11 cellular contexts compared by ENCODE assay signal in genomic region chr14:77882098-77882497, GRCh38.
DNase-seq lines count a peak whose midpoint lies in the region; ATAC-seq, FAIRE-seq and TF ChIP-seq lines count a peak whose summit lies in the region.
"Had no signal": no experiment of that assay in that cellular context is flagged by ENCODE, and none has a peak within 500 bp of the region (broad histone marks: within the 10 kb centered on the region; RNA-seq: fewer than 3 reads in every experiment).

No MANE protein-coding gene starts in this region.

- H3K27me3 ChIP-seq in HepG2 (ENCODE audit: control insufficient read depth in 1 of 2, insufficient read depth in 2 of 2, low read length in 2 of 2) (no peaks in the 10 kb centered on the region), right lobe of liver (no peaks in the 10 kb centered on the region), right cardiac atrium (ENCODE audit: control insufficient read depth, insufficient read depth) (no peaks in the 10 kb centered on the region)

- DNase-seq in HepG2 (ENCODE audit: low spot score) (no peak), right lobe of liver (no peak), RPMI7951 (ENCODE audit: low read depth) (peak; percentile 3), right cardiac atrium (peak; percentile 38 to 82 (median 76)), mucosa of gallbladder (ENCODE audit: low spot score) (no peak), middle frontal gyrus (ENCODE audit: extremely low spot score, low spot score) (no peak)
- no peak for DNase-seq in stimulated activated CD4-positive, alpha-beta T cell treated with anti-CD3 and anti-CD28 coated beads, Interleukin-4, amount 100 ng/mL, for 1 hour
- DNase-seq: activated CD4-positive, alpha-beta T cell treated with anti-CD3 and anti-CD28 coated beads, Interleukin-2, amount 50 U/mL, for 1 hour had no signal

- ATAC-seq in HepG2 (no peak), right lobe of liver (no peak), right cardiac atrium (peak; percentile 41 to 65), HG02885 (IDR thresholded peaks at IDR 0.05; ENCODE audit: poor library complexity, unreplicated experiment) (no peak)

- POLR2A ChIA-PET in HepG2 (lab: Yijun Ruan, JAX) = no interaction called here

- CTCF ChIA-PET in HepG2 (lab: Yijun Ruan, JAX; ENCODE audit: low intra/inter-chr PET ratio, low total read pairs) = no interaction called here

- no TSS peak for BruUV-seq in HepG2 (replicated peaks; lab: Mats Ljungman, UMichigan)

- FAIRE-seq in HepG2 (lab: Jason Lieb, UNC) = no peak
- FAIRE-seq: A549, GM18507 had no signal

- H3K27ac ChIP-seq in HepG2 (ENCODE audit: extremely low read length, insufficient read depth, low read length) = no peak overlapping the region
- H3K27ac ChIP-seq in right lobe of liver = no peak overlapping the region
- H3K27ac ChIP-seq in right cardiac atrium (ENCODE audit: low read length) = no peak overlapping the region
- H3K27ac ChIP-seq: A549 had no signal

- no peak overlapping the region for H3K9ac ChIP-seq in HepG2 (ENCODE audit: insufficient read depth, low read depth, low read length)

- TF ChIP-seq POLR2A in HepG2 (IDR thresholded peaks at IDR 0.05; ENCODE audit: insufficient read depth in 1 of 2, low read depth in 2 of 2, low read length in 2 of 2) = no peak
- TF ChIP-seq POLR2A in right lobe of liver (IDR thresholded peaks at IDR 0.05) = no peak

- H3K4me1 ChIP-seq in HepG2 (ENCODE audit: insufficient read depth, low read length) (peaks cover 6% of the 10 kb centered on the region; the same call in 1 of the 2 replicates), right lobe of liver (no peaks in the 10 kb centered on the region), right cardiac atrium (ENCODE audit: control insufficient read depth, insufficient read depth, low read length) (peaks cover 5% of the 10 kb centered on the region)
- H3K4me1 ChIP-seq: A549 had no signal

- WGBS in HepG2 (ENCODE audit: low lambda C conversion rate) = 100% methylated on average over 4 of the region's 5 CpGs
- WGBS in right lobe of liver (ENCODE audit: insufficient coverage, low coverage, low lambda C conversion rate, missing lambda C conversion rate) = 77% methylated on average over 5 of the region's 5 CpGs
- WGBS in right cardiac atrium = 47% methylated on average over 5 of the region's 5 CpGs

- H3K79me2 ChIP-seq in HepG2 (ENCODE audit: insufficient read depth, low read length) = no peaks in the 10 kb centered on the region

- TF ChIP-seq CTCF in HepG2 (CRISPR knock-in tag; IDR thresholded peaks at IDR 0.05) = no peak
- TF ChIP-seq CTCF in right lobe of liver (IDR thresholded peaks at IDR 0.05) = no peak

- in situ Hi-C loops in HepG2 (cut with HindIII; ENCODE audit: extremely low pct_ligation_motif_present, low pct_unique_long_range_greater_than_20kb) = no loop called here

- no peak for TF ChIP-seq RAD21 in HepG2 (CRISPR knock-in tag; IDR thresholded peaks at IDR 0.05)

- no peak for TF ChIP-seq EP300 in HepG2 (IDR thresholded peaks at IDR 0.05; ENCODE audit: low read depth in 2 of 2, low read length in 2 of 2)
- TF ChIP-seq EP300 in HepG2 (CRISPR knock-in tag; IDR thresholded peaks at IDR 0.05; ENCODE audit: borderline replicate concordance) = no peak

- H4K20me1 ChIP-seq in HepG2 (ENCODE audit: insufficient read depth, low read length) = no peaks in the 10 kb centered on the region

- H3K4me2 ChIP-seq in HepG2 (ENCODE audit: low read depth, low read length) = no peak overlapping the region
- H3K4me2 ChIP-seq: A549 had no signal

- intact Hi-C loops in HepG2 (cut with micrococcal nuclease; ENCODE audit: unreplicated experiment) (no loop called here), right lobe of liver (cut with DNase I) (no loop called here), right cardiac atrium (cut with DNase I) (no loop called here)

- H3K9me3 ChIP-seq in HepG2 (ENCODE audit: low read length) (no peaks in the 10 kb centered on the region), right lobe of liver (no peaks in the 10 kb centered on the region), right cardiac atrium (ENCODE audit: control insufficient read depth, low read length) (no peaks in the 10 kb centered on the region)
- H3K9me3 ChIP-seq: A549 had no signal

- H3K36me3 ChIP-seq in HepG2 (replicated peaks in 1 of 2; ENCODE audit: control insufficient read depth in 1 of 2, insufficient read depth in 2 of 2, low read length in 2 of 2) (no peaks in the 10 kb centered on the region), right lobe of liver (no peaks in the 10 kb centered on the region)

- no peak overlapping the region for H2AFZ ChIP-seq in HepG2 (ENCODE audit: low read length)

- no peak overlapping the region for H3K4me3 ChIP-seq in HepG2 (replicated peaks in 1 of 3; ENCODE audit: insufficient read depth in 1 of 3, low read depth in 2 of 3, low read length in 3 of 3)
- H3K4me3 ChIP-seq in right lobe of liver = no peak overlapping the region
- no peak overlapping the region for H3K4me3 ChIP-seq in right cardiac atrium (ENCODE audit: low read length)
- H3K4me3 ChIP-seq: A549 had no signal

TF ChIP-seq in HepG2, 621 proteins besides CTCF, POLR2A, EP300 and RAD21:
- TF ChIP-seq U2AF1 (optimal IDR thresholded peaks at IDR 0.05; ENCODE audit: low read depth, low read length) = no peak
- peak; percentile 62 for TF ChIP-seq LCORL (IDR thresholded peaks at IDR 0.05)
- TF ChIP-seq LCORL (CRISPR knock-in tag; IDR thresholded peaks at IDR 0.05) = no peak

Comparison
In these comparisons a context has a peak if more than half of its experiments do, and no peak if none do; other contexts are left out.
1. ATAC-seq: peak in right cardiac atrium (2 of 2); none in HepG2 (single experiment), right lobe of liver (0 of 4) and HG02885 (single experiment).
2. DNase-seq: peak in RPMI7951 (single experiment) and right cardiac atrium (3 of 3); none in HepG2 (single experiment), right lobe of liver (0 of 3), mucosa of gallbladder (single experiment), stimulated activated CD4-positive, alpha-beta T cell treated with anti-CD3 and anti-CD28 coated beads, Interleukin-4, amount 100 ng/mL, for 1 hour (single experiment) and middle frontal gyrus (single experiment).